Comparison of ENCODE assay signal across 13 cellular contexts in the genomic region with DNA sequence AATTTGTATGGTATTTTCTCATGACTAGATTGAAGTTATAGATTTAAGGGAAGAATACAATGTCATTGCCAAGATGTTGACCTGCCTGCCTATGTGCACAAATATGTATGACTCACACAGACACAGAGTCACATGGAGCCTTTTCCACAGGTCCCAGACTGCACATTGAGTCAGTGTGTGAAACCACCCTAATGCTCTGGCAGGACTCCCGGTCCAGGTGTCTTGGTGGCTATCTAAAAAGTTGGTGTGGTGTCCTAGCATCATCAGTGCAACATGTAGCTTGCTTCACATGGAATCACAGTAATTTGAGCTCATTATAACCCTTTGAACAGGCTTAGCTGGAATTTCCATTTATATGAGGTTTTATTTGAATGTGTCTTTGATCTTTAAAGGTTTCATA. TPM values are rescaled to one million over a fixed set of nuclear protein-coding genes. Genes with fewer than 3 reads are reported as not detected.
DNase-seq lines count a peak whose midpoint lies in the region; ATAC-seq and TF ChIP-seq lines count a peak whose summit lies in the region.
"Had no signal": no experiment of that assay in that cellular context is flagged by ENCODE, and none has a peak within 500 bp of the region (broad histone marks: within the 10 kb centered on the region; RNA-seq: fewer than 3 reads in every experiment).

No MANE protein-coding gene starts in this region.

- H3K9me3 ChIP-seq in OCI-LY3 (ENCODE audit: insufficient read depth, low read length) (no peaks in the 10 kb centered on the region), gastrocnemius medialis (no peaks in the 10 kb centered on the region)
- H3K9me3 ChIP-seq: right atrium auricular region, SJSA1, thoracic aorta had no signal

- peak; percentile 88 for DNase-seq in kidney epithelial cell (ENCODE audit: low read depth)
- no peak for DNase-seq in gastrocnemius medialis
- DNase-seq in dorsolateral prefrontal cortex: no peak
- DNase-seq: activated gamma-delta T cell had no signal

- H3K4me1 ChIP-seq in OCI-LY3 (ENCODE audit: low read length) (peaks cover 33% of the 10 kb centered on the region), gastrocnemius medialis (no peaks in the 10 kb centered on the region)
- H3K4me1 ChIP-seq: right atrium auricular region, SJSA1 had no signal

- H3K27me3 ChIP-seq in OCI-LY3 (ENCODE audit: low read depth, low read length) (peaks cover 57% of the 10 kb centered on the region), kidney epithelial cell (ENCODE audit: control insufficient read depth, insufficient read depth, low read length) (no peaks in the 10 kb centered on the region), gastrocnemius medialis (no peaks in the 10 kb centered on the region), dorsolateral prefrontal cortex (peaks cover 0 to 5% (median 0%) of the 10 kb centered on the region in 45 donors)
- H3K27me3 ChIP-seq: right atrium auricular region, SJSA1 had no signal

- TF ChIP-seq CTCF in OCI-LY3 (IDR thresholded peaks at IDR 0.05; ENCODE audit: low read depth, low read length) (no peak), kidney epithelial cell (IDR thresholded peaks at IDR 0.05; ENCODE audit: insufficient read depth, low read length, poor library complexity, severe bottlenecking) (no peak), gastrocnemius medialis (IDR thresholded peaks at IDR 0.05 in 4 of 5, conservative IDR thresholded peaks at IDR 0.05 in 1 of 5) (no peak), dorsolateral prefrontal cortex (IDR thresholded peaks at IDR 0.05 in 54 of 56, conservative IDR thresholded peaks at IDR 0.05 in 2 of 56; ENCODE audit: low read depth in 1 of 56, partially characterized antibody in 56 of 56) (no peak)

- in situ Hi-C loops in gastrocnemius medialis (cut with MboI; ENCODE audit: low sequenced_read_pairs in 4 of 4): no loop called here

- H3K36me3 ChIP-seq in OCI-LY3 (replicated peaks; ENCODE audit: low read depth, low read length): no peaks in the 10 kb centered on the region
- no peaks in the 10 kb centered on the region for H3K36me3 ChIP-seq in kidney epithelial cell (ENCODE audit: control insufficient read depth, insufficient read depth, low read length)
- no peaks in the 10 kb centered on the region for H3K36me3 ChIP-seq in gastrocnemius medialis
- H3K36me3 ChIP-seq: right atrium auricular region, SJSA1, thoracic aorta had no signal

- ATAC-seq in GM18508 (IDR thresholded peaks at IDR 0.05; ENCODE audit: insufficient read depth, unreplicated experiment) (peak; percentile 47), HG02610 (IDR thresholded peaks at IDR 0.05; ENCODE audit: unreplicated experiment) (peak; percentile 69), HG03280 (IDR thresholded peaks at IDR 0.05; ENCODE audit: unreplicated experiment) (no peak), HG03039 (IDR thresholded peaks at IDR 0.05; ENCODE audit: unreplicated experiment) (no peak), gastrocnemius medialis (no peak)

- H3K9ac ChIP-seq in OCI-LY3 (ENCODE audit: low read length): no peak overlapping the region

- H3K4me3 ChIP-seq in OCI-LY3 (ENCODE audit: low read length) (peak overlapping the region; percentile 14; the same call in 1 of the 2 replicates), kidney epithelial cell (ENCODE audit: low read depth, low read length) (no peak overlapping the region), gastrocnemius medialis (no peak overlapping the region), dorsolateral prefrontal cortex (no peak overlapping the region)
- H3K4me3 ChIP-seq: right atrium auricular region, SJSA1, thoracic aorta had no signal

- peaks cover 21% of the 10 kb centered on the region for H4K20me1 ChIP-seq in OCI-LY3 (ENCODE audit: insufficient read depth, low read length)

- intact Hi-C loops in gastrocnemius medialis (cut with DNase I; ENCODE audit: low total_unique reads) (no loop called here), dorsolateral prefrontal cortex (cut with DNase I) (no loop called here)

- peak overlapping the region; percentile 45 for H3K4me2 ChIP-seq in OCI-LY3 (ENCODE audit: low read length)

- no peaks in the 10 kb centered on the region for H3K79me2 ChIP-seq in OCI-LY3 (ENCODE audit: low read length)

- H2AFZ ChIP-seq in OCI-LY3 (ENCODE audit: low read depth, low read length): no peak overlapping the region

- no peak overlapping the region for H3K27ac ChIP-seq in OCI-LY3 (ENCODE audit: low read length)
- no peak overlapping the region for H3K27ac ChIP-seq in gastrocnemius medialis
- no peak overlapping the region for H3K27ac ChIP-seq in dorsolateral prefrontal cortex
- H3K27ac ChIP-seq: right atrium auricular region, SJSA1, thoracic aorta had no signal

- TF ChIP-seq POLR2A in gastrocnemius medialis (IDR thresholded peaks at IDR 0.05): no peak

RNA-seq across cellular contexts. Expression of a gene that starts 10.8 kb away (rescaled TPM):
- total RNA-seq in kidney epithelial cell (not detected in 2 replicates), gastrocnemius medialis (not detected), dorsolateral prefrontal cortex (1 to 10 TPM in 1 of 120 experiments, under 1 TPM in 8, not detected in 111; 0.43 to 1.1 (median 0.52) TPM)
- total RNA-seq: glomerular endothelial cell, right atrium auricular region, SJSA1 had no signal

RNA-seq across cellular contexts. Expression of a gene that starts 40.9 kb away (rescaled TPM):
- 26.8 and 28.3 TPM in 2 replicates for total RNA-seq in kidney epithelial cell
- 1 to 10 TPM; 5.2 to 8.2 (median 6.5) TPM for total RNA-seq in gastrocnemius medialis
- total RNA-seq in dorsolateral prefrontal cortex: 10 to 100 TPM; 15.6 to 29.5 (median 24.9) TPM

RNA-seq across cellular contexts. Expression of a gene that starts 54.5 kb away (rescaled TPM):
- not detected in 2 replicates for total RNA-seq in kidney epithelial cell
- not detected for total RNA-seq in gastrocnemius medialis
- total RNA-seq in dorsolateral prefrontal cortex: not detected
- total RNA-seq: glomerular endothelial cell, right atrium auricular region, SJSA1, thoracic aorta had no signal

RNA-seq across cellular contexts. Expression of a gene that starts 56.4 kb away (rescaled TPM):
- total RNA-seq in kidney epithelial cell: not detected in 2 replicates
- total RNA-seq in gastrocnemius medialis: not detected
- 1 to 10 TPM in 5 of 120 experiments, under 1 TPM in 40, not detected in 75; 0.26 to 1.7 (median 0.63) TPM for total RNA-seq in dorsolateral prefrontal cortex
- total RNA-seq: glomerular endothelial cell, right atrium auricular region, SJSA1, thoracic aorta had no signal

Comparison
In these comparisons a context has a peak if more than half of its experiments do, and no peak if none do; other contexts are left out.
1. ATAC-seq: peak in GM18508 (single experiment) and HG02610 (single experiment); none in HG03280 (single experiment), HG03039 (single experiment) and gastrocnemius medialis (0 of 2).